ENCODE assay signal across 26 cellular contexts in genomic region chr2:206011018-206011614, GRCh38.
A peak's percentile ranks its signal among the peaks of the same experiment; 100 is the strongest.
DNase-seq lines count a peak whose midpoint lies in the region; ATAC-seq and TF ChIP-seq lines count a peak whose summit lies in the region.
"Had no signal": no experiment of that assay in that cellular context is flagged by ENCODE, and none has a peak within 500 bp of the region (broad histone marks: within the 10 kb centered on the region; RNA-seq: fewer than 3 reads in every experiment).

No MANE protein-coding gene starts in this region.

- H3K27me3 Mint-ChIP-seq in H9 (ENCODE audit: low read depth) = no peaks in the 10 kb centered on the region
- H3K27me3 Mint-ChIP-seq in effector memory CD8-positive, alpha-beta T cell = no peaks in the 10 kb centered on the region

- DNase-seq in DMS79 treated with DMSO at 0.1 percent for 48 hours (lab: John Stamatoyannopoulos, UW) = peak; percentile 35
- DNase-seq in DMS79 (lab: John Stamatoyannopoulos, UW) = no peak
- no peak for DNase-seq in H9
- peak; percentile 22 for DNase-seq in NCI-H345 (lab: John Stamatoyannopoulos, UW)
- DNase-seq in foreskin keratinocyte = no peak
- no peak for DNase-seq in effector memory CD8-positive, alpha-beta T cell
- DNase-seq in effector CD4-positive, alpha-beta T cell = no peak
- DNase-seq: 8988T; activated CD4-positive, alpha-beta T cell treated with anti-CD3 and anti-CD28 coated beads for 1 hour; activated naive CD4-positive, alpha-beta T cell treated with anti-CD3 and anti-CD28 coated beads, Interleukin-2, amount 50 U/mL, for 16 hours; activated T-cell treated with anti-CD3 and anti-CD28 coated beads for 4 hours; amygdala; brain microvascular endothelial cell; C1 segment of cervical spinal cord; GDM1; kidney glomerular epithelial cell; NCI-H2081; retina; SIG-M5; stimulated activated naive CD4-positive, alpha-beta T cell had no signal

- H3K56ac ChIP-seq in H9 (ENCODE audit: insufficient read length, low read depth, low read length) = no peak overlapping the region

- peaks cover 8 to 15% of the 10 kb centered on the region in 2 experiments for H3K9me3 Mint-ChIP-seq in H9
- H3K9me3 Mint-ChIP-seq in effector memory CD8-positive, alpha-beta T cell = no peaks in the 10 kb centered on the region

- H3K4me1 ChIP-seq in H9 (ENCODE audit: insufficient read depth, low read length) = no peaks in the 10 kb centered on the region
- no peaks in the 10 kb centered on the region for H3K4me1 ChIP-seq in foreskin keratinocyte
- H3K4me1 ChIP-seq: gastroesophageal sphincter, upper lobe of left lung had no signal

- H3K14ac ChIP-seq in H9 (ENCODE audit: insufficient read depth, low read length) = no peak overlapping the region

- H2AK5ac ChIP-seq in H9 (ENCODE audit: insufficient read length, low read length) = no peak overlapping the region

- no peak overlapping the region for H2BK120ac ChIP-seq in H9 (ENCODE audit: low read depth, low read length, poor library complexity, severe bottlenecking)

- peaks cover 42 to 85% (median 62%) of the 10 kb centered on the region in 3 experiments for H3K36me3 Mint-ChIP-seq in H9 (ENCODE audit: insufficient read depth in 1 of 3, low read depth in 3 of 3)
- H3K36me3 Mint-ChIP-seq in effector memory CD8-positive, alpha-beta T cell (ENCODE audit: insufficient read depth) = peaks cover 76% of the 10 kb centered on the region

- H3K27ac ChIP-seq in H9 (ENCODE audit: insufficient read length, low read depth, low read length) (no peak overlapping the region), foreskin keratinocyte (no peak overlapping the region)
- H3K27ac ChIP-seq: brain microvascular endothelial cell, gastroesophageal sphincter, hepatocyte, upper lobe of left lung had no signal

- no peaks in the 10 kb centered on the region for H4K20me1 ChIP-seq in H9 (ENCODE audit: control insufficient read depth, insufficient read depth, insufficient read length)

- H3K79me2 ChIP-seq in H9 (ENCODE audit: insufficient read depth, low read length) = no peaks in the 10 kb centered on the region
- H3K79me2 ChIP-seq: hepatocyte had no signal

- H3K27ac Mint-ChIP-seq in H9 = peak overlapping the region in 2 of 3 experiments; percentile 70 to 81; a peak in 1 of 7 replicates
- H3K27ac Mint-ChIP-seq in effector memory CD8-positive, alpha-beta T cell = no peak overlapping the region
- H3K27ac Mint-ChIP-seq: activated T-helper 2 cell treated with anti-CD3 and anti-CD28 coated beads, Interferon-gamma antibody, Interleukin-2, Interleukin-4, amounts not matched to agents 10 μg/mL and 5 μg/mL and 100 μg/mL, durations not matched to agents 14 hours and 24 hours and 36 hours had no signal

- no peaks in the 10 kb centered on the region for H3K23me2 ChIP-seq in H9 (ENCODE audit: insufficient read length, low read depth, low read length, poor library complexity, severe bottlenecking)

- H3K9ac ChIP-seq in H9 (ENCODE audit: extremely low read depth, insufficient read length, low read length) = no peak overlapping the region

- H2BK15ac ChIP-seq in H9 (ENCODE audit: low read depth, low read length) = no peak overlapping the region

- TF ChIP-seq CTCF in H9 (conservative IDR thresholded peaks at IDR 0.05) (no peak), foreskin keratinocyte (conservative IDR thresholded peaks at IDR 0.05) (no peak)

- no peak overlapping the region for H2BK20ac ChIP-seq in H9 (ENCODE audit: low read depth, low read length, poor library complexity, severe bottlenecking)

- no peak overlapping the region for H3K4ac ChIP-seq in H9 (ENCODE audit: low read depth, low read length)

- no peak overlapping the region for H3K23ac ChIP-seq in H9 (ENCODE audit: insufficient read length, low read depth, low read length)

- no peak overlapping the region for H2AFZ ChIP-seq in H9 (ENCODE audit: low read length)
- H2AFZ ChIP-seq: hepatocyte had no signal

- no peak overlapping the region for H4K8ac ChIP-seq in H9 (replicated peaks; ENCODE audit: insufficient read length, low read depth, low read length)

- no CpG with 5 or more reads among the region's 4 CpGs for WGBS in H9 (ENCODE audit: extremely low coverage, insufficient read length, low lambda C conversion rate)

- peak; percentile 18 for ATAC-seq in foreskin keratinocyte
- no peak for ATAC-seq in effector memory CD8-positive, alpha-beta T cell (replicated peaks)
- no peak for ATAC-seq in GM19328 (IDR thresholded peaks at IDR 0.05; ENCODE audit: unreplicated experiment)
- ATAC-seq: gastroesophageal sphincter had no signal

- H3K27me3 ChIP-seq in H9 (ENCODE audit: insufficient read depth, low read length) = no peaks in the 10 kb centered on the region
- no peaks in the 10 kb centered on the region for H3K27me3 ChIP-seq in foreskin keratinocyte
- H3K27me3 ChIP-seq: brain microvascular endothelial cell, gastroesophageal sphincter, hepatocyte, upper lobe of left lung had no signal

- no peak overlapping the region for H3K4me2 ChIP-seq in H9 (ENCODE audit: insufficient read depth, insufficient read length, low read length)
- H3K4me2 ChIP-seq: hepatocyte, smooth muscle cell had no signal

- H3K4me3 Mint-ChIP-seq in H9 = no peak overlapping the region
- no peak overlapping the region for H3K4me3 Mint-ChIP-seq in effector memory CD8-positive, alpha-beta T cell

- H3K79me1 ChIP-seq in H9 (ENCODE audit: insufficient read depth, low read depth, low read length, poor library complexity, severe bottlenecking) = no peaks in the 10 kb centered on the region

- H3K9me3 ChIP-seq in H9 (ENCODE audit: control insufficient read depth, low read depth, low read length) = peaks cover 4% of the 10 kb centered on the region
- H3K9me3 ChIP-seq: gastroesophageal sphincter, upper lobe of left lung had no signal

- H4K5ac ChIP-seq in H9 (ENCODE audit: insufficient read length, low read depth, low read length) = no peak overlapping the region

- H3K18ac ChIP-seq in H9 (ENCODE audit: insufficient read length, low read depth, low read length) = no peak overlapping the region

- no peak overlapping the region for H3T11ph ChIP-seq in H9 (ENCODE audit: low read length)

- H4K91ac ChIP-seq in H9 (ENCODE audit: insufficient read length, low read depth, low read length) = no peak overlapping the region

- no peak overlapping the region for H2BK12ac ChIP-seq in H9 (ENCODE audit: insufficient read length, low read depth, low read length)

- H3K4me1 Mint-ChIP-seq in H9 = no peaks in the 10 kb centered on the region
- H3K4me1 Mint-ChIP-seq in effector memory CD8-positive, alpha-beta T cell (ENCODE audit: low read depth in 2 of 2) = peaks cover 0 to 4% of the 10 kb centered on the region in 2 donors

- H2BK5ac ChIP-seq in H9 (ENCODE audit: insufficient read length, low read length) = no peak overlapping the region

Comparison
In these comparisons a context has a peak if more than half of its experiments do, and no peak if none do; other contexts are left out.
1. DNase-seq: peak in DMS79 treated with DMSO at 0.1 percent for 48 hours (single experiment) and NCI-H345 (single experiment); none in DMS79 (single experiment), H9 (single experiment), foreskin keratinocyte (0 of 2), effector memory CD8-positive, alpha-beta T cell (0 of 3) and effector CD4-positive, alpha-beta T cell (single experiment).
2. H3K27ac Mint-ChIP-seq: peak in H9 (2 of 3); none in effector memory CD8-positive, alpha-beta T cell (0 of 2).